ENCODE assay signal across 12 cellular contexts in genomic region chr6:157534991-157535353, GRCh38.
DNase-seq lines count a peak whose midpoint lies in the region; ATAC-seq, FAIRE-seq and TF ChIP-seq lines count a peak whose summit lies in the region.
"Had no signal": no experiment of that assay in that cellular context is flagged by ENCODE, and none has a peak within 500 bp of the region (broad histone marks: within the 10 kb centered on the region; RNA-seq: fewer than 3 reads in every experiment).

No MANE protein-coding gene starts in this region.

- CTCF ChIA-PET in RWPE1 (lab: Yijun Ruan, JAX): no interaction called here
- CTCF ChIA-PET in endothelial cell of umbilical vein (lab: Charles Lee): interaction anchor here (0.7 to 1.3 kb wide), 5 partner anchors 9 to 216 kb away, joined by 3 to 4 read pairs (median 3); no protein-coding TSS in a partner anchor

- H4K20me1 ChIP-seq in DND-41 (ENCODE audit: insufficient read depth, low read length): no peaks in the 10 kb centered on the region
- H4K20me1 ChIP-seq in endothelial cell of umbilical vein (replicated peaks; ENCODE audit: control insufficient read depth, extremely low read depth, insufficient read depth, low read length): no peaks in the 10 kb centered on the region

- FAIRE-seq in endothelial cell of umbilical vein (lab: Jason Lieb, UNC): no peak
- FAIRE-seq: GM19239 had no signal

- no peaks in the 10 kb centered on the region for H3K36me3 ChIP-seq in DND-41 (ENCODE audit: insufficient read depth, low read length)
- H3K36me3 ChIP-seq in endothelial cell of umbilical vein (ENCODE audit: control insufficient read depth in 2 of 2, extremely low read depth in 1 of 2, insufficient read depth in 2 of 2, low read length in 2 of 2): no peaks in the 10 kb centered on the region
- no peaks in the 10 kb centered on the region for H3K36me3 ChIP-seq in sigmoid colon

- TF ChIP-seq POLR2A in endothelial cell of umbilical vein (IDR thresholded peaks at IDR 0.05; ENCODE audit: low read depth, low read length) (no peak), sigmoid colon (IDR thresholded peaks at IDR 0.05) (no peak)

- H2AFZ ChIP-seq in DND-41 (ENCODE audit: low read depth, low read length): 0 out of 2 replicates have a peak overlapping the region, but pooled peaks have one; percentile 68
- H2AFZ ChIP-seq in endothelial cell of umbilical vein (ENCODE audit: low read depth, low read length): peak overlapping the region; percentile 9

- no peaks in the 10 kb centered on the region for H3K79me2 ChIP-seq in DND-41 (ENCODE audit: insufficient read depth, low read length)
- no peaks in the 10 kb centered on the region for H3K79me2 ChIP-seq in endothelial cell of umbilical vein (ENCODE audit: control insufficient read depth, insufficient read depth, low read length)

- no peak for TF ChIP-seq EP300 in sigmoid colon (IDR thresholded peaks at IDR 0.05)

- in situ Hi-C loops in G401 (cut with HindIII; ENCODE audit: low sequenced_read_pairs): no loop called here

- DNase-seq in DND-41 (no peak), RWPE1 (ENCODE audit: low spot score) (no peak), endothelial cell of umbilical vein (ENCODE audit: low read depth, low spot score) (no peak), sigmoid colon (no peak), NCI-H1436 (lab: John Stamatoyannopoulos, UW) (no peak), G401 (ENCODE audit: low spot score) (no peak), superior temporal gyrus (ENCODE audit: extremely low spot score) (no peak)
- DNase-seq in activated T-cell treated with anti-CD3 and anti-CD28 coated beads, Interleukin-2, amount 50 U/mL, for 1 hour: no peak
- DNase-seq: activated T-cell treated with anti-CD3 and anti-CD28 coated beads, Interleukin-2, amount 50 U/mL, for 4 hours; caudate nucleus; NCI-H2029 had no signal

- intact Hi-C loops in endothelial cell of umbilical vein (cut with micrococcal nuclease): loop anchor here (1.0 to 2.0 kb wide), 6 partner anchors 20 to 212 kb away; partner anchors contain the start of gene TMEM242
- intact Hi-C loops in sigmoid colon (cut with DNase I): no loop called here

- WGBS in sigmoid colon, 2 donors: 83 to 91% methylated on average over 4 of the region's 4 CpGs

- H3K4me2 ChIP-seq in DND-41 (ENCODE audit: insufficient read depth, low read length) (no peak overlapping the region), endothelial cell of umbilical vein (ENCODE audit: insufficient read depth, low read length) (peak overlapping the region; percentile 79)

- H3K4me3 ChIP-seq in DND-41 (ENCODE audit: low read depth in 1 of 2, low read length in 2 of 2) (no peak overlapping the region), endothelial cell of umbilical vein (replicated peaks in 1 of 3; ENCODE audit: insufficient read depth in 1 of 3, low read depth in 1 of 3, low read length in 3 of 3) (peak overlapping the region in 1 of 3 experiments; percentile 15), sigmoid colon (no peak overlapping the region)

- peak overlapping the region; percentile 55; the same call in 1 of the 2 replicates for H3K27ac ChIP-seq in DND-41 (ENCODE audit: low read length)
- H3K27ac ChIP-seq in RWPE1: peak overlapping the region; percentile 43
- peak overlapping the region; percentile 94 for H3K27ac ChIP-seq in endothelial cell of umbilical vein (ENCODE audit: insufficient read depth, low read depth, low read length)
- peak overlapping the region in 3 of 4 donors; percentile 19 to 40 (median 25) for H3K27ac ChIP-seq in sigmoid colon

- no peak for ATAC-seq in DND-41 (ENCODE audit: insufficient read depth, low read depth)

- H3K4me1 ChIP-seq in DND-41 (ENCODE audit: insufficient read depth, low read length) (peaks cover 17% of the 10 kb centered on the region), endothelial cell of umbilical vein (ENCODE audit: control insufficient read depth, extremely low read depth, insufficient read depth, low read length) (peaks cover 48% of the 10 kb centered on the region), sigmoid colon (peaks cover 0 to 25% (median 21%) of the 10 kb centered on the region in 4 donors)

- H3K9ac ChIP-seq in DND-41 (ENCODE audit: low read depth, low read length) (no peak overlapping the region), endothelial cell of umbilical vein (replicated peaks; ENCODE audit: extremely low read depth, insufficient read depth, low read length) (peak overlapping the region; percentile 66)

- dilution Hi-C loops in endothelial cell of umbilical vein (cut with MboI; ENCODE audit: extremely low pct_ligation_motif_present, low sequenced_read_pairs): no loop called here

- H3K9me3 ChIP-seq in DND-41 (ENCODE audit: insufficient read depth, low read length, severe bottlenecking) (no peaks in the 10 kb centered on the region), endothelial cell of umbilical vein (replicated peaks; ENCODE audit: control insufficient read depth, insufficient read depth, low read length) (no peaks in the 10 kb centered on the region), sigmoid colon (no peaks in the 10 kb centered on the region)

- no TSS peak for BruUV-seq in endothelial cell of umbilical vein (replicated peaks; lab: Mats Ljungman, UMichigan)

- TF ChIP-seq CTCF in DND-41 (IDR thresholded peaks at IDR 0.05; ENCODE audit: borderline replicate concordance, extremely low read depth, low read length, poor library complexity, severe bottlenecking) (no peak), RWPE1 (conservative IDR thresholded peaks at IDR 0.05; ENCODE audit: low read depth) (no peak), endothelial cell of umbilical vein (IDR thresholded peaks at IDR 0.05; ENCODE audit: extremely low read depth in 1 of 2, insufficient read depth in 1 of 2, low read depth in 1 of 2, low read length in 2 of 2) (no peak), sigmoid colon (IDR thresholded peaks at IDR 0.05) (no peak)

- H3K27me3 ChIP-seq in DND-41 (ENCODE audit: insufficient read depth, low read length, poor library complexity) (no peaks in the 10 kb centered on the region), endothelial cell of umbilical vein (ENCODE audit: control insufficient read depth in 2 of 2, insufficient read depth in 2 of 2, low read length in 2 of 2) (no peaks in the 10 kb centered on the region), sigmoid colon (no peaks in the 10 kb centered on the region)

- no peaks in the 10 kb centered on the region for H3K9me1 ChIP-seq in endothelial cell of umbilical vein (replicated peaks; ENCODE audit: control insufficient read depth, extremely low read depth, insufficient read depth, low read length)

- POLR2A ChIA-PET in RWPE1 (lab: Yijun Ruan, JAX; ENCODE audit: low non-redundant PET): no interaction called here
- POLR2A ChIA-PET in endothelial cell of umbilical vein (lab: Charles Lee): no interaction called here

TF ChIP-seq in endothelial cell of umbilical vein, 7 proteins besides CTCF, POLR2A, EP300 and RAD21:
- no peak for TF ChIP-seq MAX (IDR thresholded peaks at IDR 0.05; ENCODE audit: insufficient read depth, insufficient read length)
- TF ChIP-seq GATA2 (IDR thresholded peaks at IDR 0.05; ENCODE audit: insufficient read depth, insufficient read length, low read depth, low read length): no peak
- no peak for TF ChIP-seq EZH2 (IDR thresholded peaks at IDR 0.05; ENCODE audit: borderline replicate concordance, low read depth, low read length, severe bottlenecking)
- TF ChIP-seq FOS (IDR thresholded peaks at IDR 0.05; ENCODE audit: borderline replicate concordance, insufficient read depth, low read length): no peak
- no peak for TF ChIP-seq POLR2AphosphoS5 (IDR thresholded peaks at IDR 0.05; ENCODE audit: insufficient read depth, low read depth, low read length)
- no peak for TF ChIP-seq JUN (IDR thresholded peaks at IDR 0.05; ENCODE audit: borderline replicate concordance, insufficient read depth, insufficient read length, low read depth)
- TF ChIP-seq MYC (IDR thresholded peaks at IDR 0.05; ENCODE audit: low read depth, low read length): no peak
TF ChIP-seq in endothelial cell of umbilical vein: peak in this region for 0.

Comparison
In these comparisons a context has a peak if more than half of its experiments do, and no peak if none do; other contexts are left out.
1. H3K27ac ChIP-seq: peak in every context shown above with its lines; median percentile 94 in endothelial cell of umbilical vein; 55 in DND-41; 43 in RWPE1; 25 in sigmoid colon.